8 cellular contexts compared by ENCODE assay signal in genomic region chr21:36135391-36136094, GRCh38. TPM values are rescaled to one million over a fixed set of nuclear protein-coding genes. Genes with fewer than 3 reads are reported as not detected.
A peak's percentile ranks its signal among the peaks of the same experiment; 100 is the strongest.
DNase-seq lines count a peak whose midpoint lies in the region; ATAC-seq and TF ChIP-seq lines count a peak whose summit lies in the region.

No MANE protein-coding gene starts in this region.

- peaks cover 20% of the 10 kb centered on the region for H3K4me1 ChIP-seq in CD4-positive, CD25-positive, alpha-beta regulatory T cell (ENCODE audit: control insufficient read depth, insufficient read depth, low read length, poor library complexity, severe bottlenecking)
- H3K4me1 ChIP-seq in NT2/D1 (ENCODE audit: insufficient read depth, insufficient read length): peaks cover 2% of the 10 kb centered on the region

- no peak for TF ChIP-seq CTCF in mesothelial cell of epicardium (IDR thresholded peaks at IDR 0.05; ENCODE audit: unreplicated experiment)

- no peaks in the 10 kb centered on the region for H3K9me3 ChIP-seq in CD4-positive, CD25-positive, alpha-beta regulatory T cell (ENCODE audit: control insufficient read depth in 2 of 2, low read length in 2 of 2)
- H3K9me3 ChIP-seq in NT2/D1 (ENCODE audit: insufficient read depth, low read length): no peaks in the 10 kb centered on the region

- H3K4me3 ChIP-seq in CD4-positive, CD25-positive, alpha-beta regulatory T cell (ENCODE audit: low read depth, low read length): peak overlapping the region; percentile 89
- H3K4me3 ChIP-seq in NT2/D1 (ENCODE audit: insufficient read length, low read depth): peak overlapping the region; percentile 77

- H3K9ac ChIP-seq in NT2/D1 (ENCODE audit: insufficient read length, low read depth): peak overlapping the region; percentile 53

- H3K9me3 Mint-ChIP-seq in CD4-positive, CD25-positive, alpha-beta regulatory T cell: no peaks in the 10 kb centered on the region
- H3K9me3 Mint-ChIP-seq in mesothelial cell of epicardium: no peaks in the 10 kb centered on the region
- H3K9me3 Mint-ChIP-seq in stimulated activated naive B cell treated with anti-CD40 and anti-IgM and Interleukin-4, amounts not matched to agents 10 μg/mL and 1 μg/mL and 100 μg/mL, for 72 hours: no peaks in the 10 kb centered on the region

- peak overlapping the region; percentile 49 for H3K27ac ChIP-seq in CD4-positive, CD25-positive, alpha-beta regulatory T cell (ENCODE audit: insufficient read depth, low read length, poor library complexity, severe bottlenecking)
- peak overlapping the region; percentile 53 for H3K27ac ChIP-seq in epithelial cell of prostate

- peaks cover 3% of the 10 kb centered on the region for H3K36me3 Mint-ChIP-seq in CD4-positive, CD25-positive, alpha-beta regulatory T cell
- H3K36me3 Mint-ChIP-seq in mesothelial cell of epicardium: no peaks in the 10 kb centered on the region
- peaks cover 1 to 6% of the 10 kb centered on the region in 2 donors for H3K36me3 Mint-ChIP-seq in stimulated activated naive B cell treated with anti-CD40 and anti-IgM and Interleukin-4, amounts not matched to agents 10 μg/mL and 1 μg/mL and 100 μg/mL, for 72 hours

- H3K27me3 Mint-ChIP-seq in CD4-positive, CD25-positive, alpha-beta regulatory T cell: peaks cover 10% of the 10 kb centered on the region
- H3K27me3 Mint-ChIP-seq in mesothelial cell of epicardium (ENCODE audit: low read depth): peaks cover 66% of the 10 kb centered on the region
- H3K27me3 Mint-ChIP-seq in stimulated activated naive B cell treated with anti-CD40 and anti-IgM and Interleukin-4, amounts not matched to agents 10 μg/mL and 1 μg/mL and 100 μg/mL, for 72 hours: no peaks in the 10 kb centered on the region

- DNase-seq in CD4-positive, CD25-positive, alpha-beta regulatory T cell: peak; percentile 26 to 82 (median 38)
- DNase-seq in NT2/D1 (ENCODE audit: low read depth, low spot score): no peak
- DNase-seq in activated T-cell treated with anti-CD3 and anti-CD28 coated beads, Interleukin-2, amount 50 U/mL, for 1 hour: peak; percentile 62
- no peak for DNase-seq in epithelial cell of prostate (ENCODE audit: low read depth, low spot score)
- DNase-seq in mesothelial cell of epicardium (ENCODE audit: low spot score in 2 of 2, unreplicated experiment in 2 of 2): peak in 1 of 2 experiments; percentile 67
- DNase-seq in stimulated activated naive B cell treated with anti-CD40 and anti-IgM and Interleukin-4, amounts not matched to agents 10 μg/mL and 1 μg/mL and 100 μg/mL, for 72 hours: peak; percentile 53

- H3K27me3 ChIP-seq in CD4-positive, CD25-positive, alpha-beta regulatory T cell (ENCODE audit: control insufficient read depth, insufficient read depth, low read length): no peaks in the 10 kb centered on the region
- H3K27me3 ChIP-seq in NT2/D1 (ENCODE audit: insufficient read depth, insufficient read length): peaks cover 48% of the 10 kb centered on the region

- H3K4me1 Mint-ChIP-seq in CD4-positive, CD25-positive, alpha-beta regulatory T cell: peaks cover 12 to 22% (median 14%) of the 10 kb centered on the region in 4 donors
- peaks cover 12% of the 10 kb centered on the region for H3K4me1 Mint-ChIP-seq in mesothelial cell of epicardium
- H3K4me1 Mint-ChIP-seq in stimulated activated naive B cell treated with anti-CD40 and anti-IgM and Interleukin-4, amounts not matched to agents 10 μg/mL and 1 μg/mL and 100 μg/mL, for 72 hours: peaks cover 15 to 35% of the 10 kb centered on the region in 2 donors

- H3K27ac Mint-ChIP-seq in CD4-positive, CD25-positive, alpha-beta regulatory T cell: peak overlapping the region; percentile 90 to 93 (median 91)
- no peak overlapping the region for H3K27ac Mint-ChIP-seq in mesothelial cell of epicardium
- H3K27ac Mint-ChIP-seq in stimulated activated naive B cell treated with anti-CD40 and anti-IgM and Interleukin-4, amounts not matched to agents 10 μg/mL and 1 μg/mL and 100 μg/mL, for 72 hours: peak overlapping the region; percentile 88

- peak; percentile 77 to 80 for ATAC-seq in CD4-positive, CD25-positive, alpha-beta regulatory T cell (ENCODE audit: low read depth in 2 of 2)
- ATAC-seq in HG02852 (IDR thresholded peaks at IDR 0.05; ENCODE audit: unreplicated experiment) (peak; percentile 65), HG03196 (IDR thresholded peaks at IDR 0.05; ENCODE audit: unreplicated experiment) (no peak)
- ATAC-seq in stimulated activated naive B cell treated with anti-CD40 and anti-IgM and Interleukin-4, amounts not matched to agents 10 μg/mL and 1 μg/mL and 100 μg/mL, for 72 hours (replicated peaks): peak; percentile 81 to 86

- H3K4me3 Mint-ChIP-seq in CD4-positive, CD25-positive, alpha-beta regulatory T cell: peak overlapping the region; percentile 91 to 97 (median 93)
- peak overlapping the region; percentile 71 for H3K4me3 Mint-ChIP-seq in mesothelial cell of epicardium
- peak overlapping the region; percentile 88 to 91 for H3K4me3 Mint-ChIP-seq in stimulated activated naive B cell treated with anti-CD40 and anti-IgM and Interleukin-4, amounts not matched to agents 10 μg/mL and 1 μg/mL and 100 μg/mL, for 72 hours

- H3K36me3 ChIP-seq in CD4-positive, CD25-positive, alpha-beta regulatory T cell (ENCODE audit: control insufficient read depth, insufficient read depth, low read length): no peaks in the 10 kb centered on the region
- H3K36me3 ChIP-seq in NT2/D1 (ENCODE audit: insufficient read depth, insufficient read length, low read length): no peaks in the 10 kb centered on the region

RNA-seq across cellular contexts. Expression of gene CBR3, which starts 0.7 kb away (rescaled TPM):
- total RNA-seq in CD4-positive, CD25-positive, alpha-beta regulatory T cell: 1.8 TPM
- 10 to 100 TPM in 3 of 4 donors, 1 to 10 TPM in 1; 4.7 to 13.2 (median 10.8) TPM for polyA plus RNA-seq in CD4-positive, CD25-positive, alpha-beta regulatory T cell
- total RNA-seq in mesothelial cell of epicardium: 0.31 TPM in 1 of 3 replicates, not detected in the others

RNA-seq across cellular contexts. Expression of gene DOP1B, which starts 21.1 kb away (rescaled TPM):
- total RNA-seq in CD4-positive, CD25-positive, alpha-beta regulatory T cell: 34.6 TPM
- 1 to 10 TPM; 3.5 to 9.1 (median 6.3) TPM for polyA plus RNA-seq in CD4-positive, CD25-positive, alpha-beta regulatory T cell
- 12.3 to 14.8 TPM (median 13.0 TPM) in 3 replicates for total RNA-seq in mesothelial cell of epicardium

Comparison
In these comparisons a context has a peak if more than half of its experiments do, and no peak if none do; other contexts are left out.
1. DNase-seq: peak in CD4-positive, CD25-positive, alpha-beta regulatory T cell (3 of 3), activated T-cell treated with anti-CD3 and anti-CD28 coated beads, Interleukin-2, amount 50 U/mL, for 1 hour (single experiment) and stimulated activated naive B cell treated with anti-CD40 and anti-IgM and Interleukin-4, amounts not matched to agents 10 μg/mL and 1 μg/mL and 100 μg/mL, for 72 hours (single experiment); none in NT2/D1 (single experiment) and epithelial cell of prostate (single experiment).
2. Peak in every context shown above with its lines, with median percentiles within 50 percentile points of each other: H3K4me3 Mint-ChIP-seq.